15 cellular contexts compared by ENCODE assay signal in the genomic region with DNA sequence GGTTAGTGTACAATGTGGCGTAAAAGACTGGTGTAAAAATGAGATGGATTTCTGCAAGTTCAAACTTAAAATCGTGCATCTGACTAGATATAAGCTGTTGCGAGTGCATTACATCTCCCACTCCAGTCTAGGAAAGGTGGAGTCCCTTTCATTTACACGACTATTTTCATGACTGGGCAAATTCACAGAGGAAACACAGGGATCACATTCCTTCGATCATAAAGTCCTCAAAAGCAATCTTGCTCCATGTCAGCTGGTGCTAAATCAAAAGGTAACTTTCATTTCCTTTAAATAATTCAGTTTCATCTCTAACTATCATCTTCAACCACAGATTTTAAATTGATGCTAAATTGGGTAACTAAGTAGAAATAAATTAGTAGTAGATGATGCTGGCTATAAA.
A peak's percentile ranks its signal among the peaks of the same experiment; 100 is the strongest.
DNase-seq lines count a peak whose midpoint lies in the region; ATAC-seq, FAIRE-seq and TF ChIP-seq lines count a peak whose summit lies in the region.
"Had no signal": no experiment of that assay in that cellular context is flagged by ENCODE, and none has a peak within 500 bp of the region (broad histone marks: within the 10 kb centered on the region; RNA-seq: fewer than 3 reads in every experiment).

No MANE protein-coding gene starts in this region.

- H3K18ac ChIP-seq in IMR-90 (ENCODE audit: low read depth, low read length): no peak overlapping the region

- H3K4me3 ChIP-seq in BLaER1 (no peak overlapping the region), IMR-90 (ENCODE audit: insufficient read depth, low read depth, low read length) (no peak overlapping the region), esophagus muscularis mucosa (no peak overlapping the region), right atrium auricular region (no peak overlapping the region)

- peak overlapping the region; percentile 72 for H3K4me2 ChIP-seq in BLaER1
- H3K4me2 ChIP-seq in IMR-90 (ENCODE audit: low read depth, low read length): no peak overlapping the region

- H2BK20ac ChIP-seq in IMR-90 (ENCODE audit: low read depth, low read length): no peak overlapping the region

- DNase-seq in GM12892 (ENCODE audit: insufficient read length): no peak
- no peak for DNase-seq in IMR-90
- peak; percentile 10 for DNase-seq in esophagus muscularis mucosa (ENCODE audit: extremely low spot score)
- no peak for DNase-seq in GM19240 (ENCODE audit: insufficient read length, low spot score)
- DNase-seq in kidney glomerular epithelial cell (lab: John Stamatoyannopoulos, UW): no peak
- DNase-seq in right atrium auricular region (ENCODE audit: low spot score): no peak
- DNase-seq: BE2C; CD4-positive, CD25-positive, alpha-beta regulatory T cell; DMS53; H7; HFFc6; KBM-7 had no signal

- BruUV-seq in IMR-90 (replicated peaks; lab: Mats Ljungman, UMichigan): no TSS peak

- ATAC-seq in IMR-90 (ENCODE audit: low read depth): no peak

- no peak overlapping the region for H2AK9ac ChIP-seq in IMR-90 (replicated peaks; ENCODE audit: low read depth, low read length, poor library complexity)

- H3K36me3 ChIP-seq in BLaER1 (0 out of 2 replicates have a peak, but pooled peaks cover 10% of the 10 kb centered on the region), IMR-90 (ENCODE audit: control insufficient read depth, insufficient read depth, low read length) (no peaks in the 10 kb centered on the region), esophagus muscularis mucosa (no peaks in the 10 kb centered on the region), right atrium auricular region (no peaks in the 10 kb centered on the region)
- H3K36me3 ChIP-seq: BE2C had no signal

- in situ Hi-C loops in IMR-90 (cut with MboI; ENCODE audit: low sequenced_read_pairs): no loop called here

- H4K91ac ChIP-seq in IMR-90 (ENCODE audit: insufficient read depth, low read depth, low read length): 0 out of 2 replicates have a peak overlapping the region, but pooled peaks have one; percentile 5

- H2BK5ac ChIP-seq in IMR-90 (ENCODE audit: low read depth, low read length, poor library complexity, severe bottlenecking): no peak overlapping the region

- H2BK15ac ChIP-seq in IMR-90 (ENCODE audit: low read depth, low read length): no peak overlapping the region

- no peaks in the 10 kb centered on the region for H3K27me3 ChIP-seq in BLaER1
- H3K27me3 ChIP-seq in IMR-90 (ENCODE audit: control insufficient read depth, insufficient read depth, low read length): no peaks in the 10 kb centered on the region
- H3K27me3 ChIP-seq in esophagus muscularis mucosa: no peaks in the 10 kb centered on the region
- no peaks in the 10 kb centered on the region for H3K27me3 ChIP-seq in right atrium auricular region
- H3K27me3 ChIP-seq: BE2C had no signal

- H3K79me1 ChIP-seq in IMR-90 (ENCODE audit: low read depth in 1 of 2, low read length in 2 of 2): peaks cover 0 to 16% of the 10 kb centered on the region in 2 experiments; a peak in 3 of 4 replicates

- H3K27ac ChIP-seq in BLaER1 (no peak overlapping the region), IMR-90 (ENCODE audit: insufficient read depth, low read length) (no peak overlapping the region), esophagus muscularis mucosa (replicated peaks in 1 of 4) (no peak overlapping the region), right atrium auricular region (no peak overlapping the region)

- no peaks in the 10 kb centered on the region; the same call in 1 of the 2 replicates for H3K9me1 ChIP-seq in IMR-90 (ENCODE audit: insufficient read depth, low read length)

- no peak overlapping the region for H3K4ac ChIP-seq in IMR-90 (ENCODE audit: low read depth, low read length)

- no peak overlapping the region for H2AFZ ChIP-seq in IMR-90 (replicated peaks; ENCODE audit: low read length, poor library complexity)

- no peaks in the 10 kb centered on the region for H4K20me1 ChIP-seq in BLaER1
- no peaks in the 10 kb centered on the region for H4K20me1 ChIP-seq in IMR-90 (ENCODE audit: insufficient read depth, low read length)

- no peak overlapping the region for H4K8ac ChIP-seq in IMR-90 (ENCODE audit: low read depth in 2 of 2, low read length in 2 of 2)

- H4K5ac ChIP-seq in IMR-90 (ENCODE audit: low read depth, low read length): no peak overlapping the region

- dilution Hi-C loops in IMR-90 (cut with HindIII; ENCODE audit: low sequenced_read_pairs, unreplicated experiment): no loop called here

- peak; percentile 14 for FAIRE-seq in GM12892 (lab: Jason Lieb, UNC)
- FAIRE-seq: A204.1, GM19239 had no signal

- TF ChIP-seq POLR2A in GM12892 (IDR thresholded peaks at IDR 0.05; ENCODE audit: low read depth, low read length): no peak
- TF ChIP-seq POLR2A in IMR-90 (IDR thresholded peaks at IDR 0.05; ENCODE audit: low read depth, low read length): no peak
- TF ChIP-seq POLR2A in esophagus muscularis mucosa (IDR thresholded peaks at IDR 0.05; ENCODE audit: low read depth): no peak

- H3K4me1 ChIP-seq in BLaER1: peaks cover 28% of the 10 kb centered on the region
- peaks cover under 1% of the 10 kb centered on the region; the same call in 1 of the 2 replicates for H3K4me1 ChIP-seq in IMR-90 (ENCODE audit: control insufficient read depth, insufficient read depth, low read length)
- peaks cover 0 to 8% (median 0%) of the 10 kb centered on the region in 4 donors for H3K4me1 ChIP-seq in esophagus muscularis mucosa
- H3K4me1 ChIP-seq in right atrium auricular region: peaks cover 0 to 9% of the 10 kb centered on the region in 2 donors
- H3K4me1 ChIP-seq: BE2C had no signal

- no peak for TF ChIP-seq RAD21 in IMR-90 (IDR thresholded peaks at IDR 0.05; ENCODE audit: low read length)

- CTCF ChIA-PET in IMR-90 (lab: Yijun Ruan, JAX): interaction anchor here (1.6 kb wide), 1 partner anchor 12 kb away, joined by 4 read pairs; no protein-coding TSS in a partner anchor

- no peak overlapping the region for H3K23ac ChIP-seq in IMR-90 (ENCODE audit: low read depth, low read length)

- H2AK5ac ChIP-seq in IMR-90 (ENCODE audit: low read depth, low read length): no peak overlapping the region

- H3K56ac ChIP-seq in IMR-90 (ENCODE audit: extremely low read depth, insufficient read depth, low read length): no peak overlapping the region

- 96% methylated on average over 4 of the region's 5 CpGs; no CpG with 5 or more reads in 1 of the 2 experiments for WGBS in IMR-90 (ENCODE audit: extremely low coverage in 2 of 2, insufficient read length in 1 of 2), 2 experiments
- 87% methylated on average over 5 of the region's 5 CpGs for WGBS in esophagus muscularis mucosa

- H3K14ac ChIP-seq in IMR-90 (replicated peaks; ENCODE audit: low read depth, low read length): no peak overlapping the region

- POLR2A ChIA-PET in IMR-90 (lab: Charles Lee; ENCODE audit: unreplicated experiment): no interaction called here

- H2BK120ac ChIP-seq in IMR-90 (ENCODE audit: low read depth, low read length): no peak overlapping the region

- peaks cover 7% of the 10 kb centered on the region; the same call in 1 of the 2 replicates for H3K9me3 ChIP-seq in BLaER1
- H3K9me3 ChIP-seq in IMR-90 (ENCODE audit: control insufficient read depth, insufficient read depth, low read length): no peaks in the 10 kb centered on the region
- H3K9me3 ChIP-seq in esophagus muscularis mucosa: no peaks in the 10 kb centered on the region
- H3K9me3 ChIP-seq in right atrium auricular region: no peaks in the 10 kb centered on the region
- H3K9me3 ChIP-seq: BE2C had no signal

- intact Hi-C loops in IMR-90 (cut with micrococcal nuclease) (loop anchor here (5.0 kb wide), 1 partner anchor 36 kb away; no protein-coding TSS in a partner anchor), esophagus muscularis mucosa (cut with DNase I) (no loop called here)

- TF ChIP-seq EP300 in esophagus muscularis mucosa (IDR thresholded peaks at IDR 0.05): no peak

- TF ChIP-seq CTCF in IMR-90 (conservative IDR thresholded peaks at IDR 0.05; ENCODE audit: low read depth, low read length) (no peak), esophagus muscularis mucosa (IDR thresholded peaks at IDR 0.05) (no peak), right atrium auricular region (IDR thresholded peaks at IDR 0.05) (no peak)

- H3K9ac ChIP-seq in BLaER1 (no peak overlapping the region), IMR-90 (ENCODE audit: low read depth, low read length) (no peak overlapping the region)

TF ChIP-seq in IMR-90, 13 proteins besides CTCF, POLR2A, EP300 and RAD21:
- no peak for TF ChIP-seq NFE2L2 (IDR thresholded peaks at IDR 0.05; ENCODE audit: low read depth, low read length)
- no peak for TF ChIP-seq CHD1 (IDR thresholded peaks at IDR 0.05; ENCODE audit: low read depth, low read length)
- TF ChIP-seq MAFK (IDR thresholded peaks at IDR 0.05; ENCODE audit: low read depth, low read length): no peak
- no peak for TF ChIP-seq CEBPB (IDR thresholded peaks at IDR 0.05; ENCODE audit: low read depth, low read length)
- no peak for TF ChIP-seq BHLHE40 (IDR thresholded peaks at IDR 0.05; ENCODE audit: low read depth, low read length)
- no peak for TF ChIP-seq RCOR1 (IDR thresholded peaks at IDR 0.05; ENCODE audit: insufficient replicate concordance, low read length)
- TF ChIP-seq RFX5 (IDR thresholded peaks at IDR 0.05; ENCODE audit: low read depth, low read length): no peak
- TF ChIP-seq, protein P1, sequence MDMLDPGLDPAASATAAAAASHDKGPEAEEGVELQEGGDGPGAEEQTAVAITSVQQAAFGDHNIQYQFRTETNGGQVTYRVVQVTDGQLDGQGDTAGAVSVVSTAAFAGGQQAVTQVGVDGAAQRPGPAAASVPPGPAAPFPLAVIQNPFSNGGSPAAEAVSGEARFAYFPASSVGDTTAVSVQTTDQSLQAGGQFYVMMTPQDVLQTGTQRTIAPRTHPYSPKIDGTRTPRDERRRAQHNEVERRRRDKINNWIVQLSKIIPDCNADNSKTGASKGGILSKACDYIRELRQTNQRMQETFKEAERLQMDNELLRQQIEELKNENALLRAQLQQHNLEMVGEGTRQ (IDR thresholded peaks at IDR 0.05; ENCODE audit: low read depth, low read length): no peak
- TF ChIP-seq SMC3 (IDR thresholded peaks at IDR 0.05; ENCODE audit: low read depth, low read length): no peak
- no peak for TF ChIP-seq FOS (IDR thresholded peaks at IDR 0.05; ENCODE audit: low read depth, low read length)
- TF ChIP-seq MXI1 (IDR thresholded peaks at IDR 0.05; ENCODE audit: borderline replicate concordance, low read depth, low read length): no peak
- TF ChIP-seq, protein P2, sequence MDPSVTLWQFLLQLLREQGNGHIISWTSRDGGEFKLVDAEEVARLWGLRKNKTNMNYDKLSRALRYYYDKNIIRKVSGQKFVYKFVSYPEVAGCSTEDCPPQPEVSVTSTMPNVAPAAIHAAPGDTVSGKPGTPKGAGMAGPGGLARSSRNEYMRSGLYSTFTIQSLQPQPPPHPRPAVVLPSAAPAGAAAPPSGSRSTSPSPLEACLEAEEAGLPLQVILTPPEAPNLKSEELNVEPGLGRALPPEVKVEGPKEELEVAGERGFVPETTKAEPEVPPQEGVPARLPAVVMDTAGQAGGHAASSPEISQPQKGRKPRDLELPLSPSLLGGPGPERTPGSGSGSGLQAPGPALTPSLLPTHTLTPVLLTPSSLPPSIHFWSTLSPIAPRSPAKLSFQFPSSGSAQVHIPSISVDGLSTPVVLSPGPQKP (IDR thresholded peaks at IDR 0.05; ENCODE audit: borderline replicate concordance, low read depth, low read length): no peak
- TF ChIP-seq MAZ (IDR thresholded peaks at IDR 0.05; ENCODE audit: borderline replicate concordance, low read depth, low read length): no peak
